ENCODE assay signal across 15 cellular contexts in genomic region chr7:116571037-116571436, GRCh38. TPM values are rescaled to one million over a fixed set of nuclear protein-coding genes. Genes with fewer than 3 reads are reported as not detected.
A peak's percentile ranks its signal among the peaks of the same experiment; 100 is the strongest.
DNase-seq lines count a peak whose midpoint lies in the region; ATAC-seq and TF ChIP-seq lines count a peak whose summit lies in the region.
"Had no signal": no experiment of that assay in that cellular context is flagged by ENCODE, and none has a peak within 500 bp of the region (broad histone marks: within the 10 kb centered on the region; RNA-seq: fewer than 3 reads in every experiment).

No MANE protein-coding gene starts in this region.

- H2AFZ ChIP-seq in IMR-90 (replicated peaks; ENCODE audit: low read length, poor library complexity) (no peak overlapping the region), mammary epithelial cell (ENCODE audit: low read depth, low read length) (no peak overlapping the region)

- H2AK5ac ChIP-seq in IMR-90 (ENCODE audit: low read depth, low read length), result no peak overlapping the region

- POLR2A ChIA-PET in IMR-90 (lab: Charles Lee; ENCODE audit: unreplicated experiment), result interaction anchor here (0.6 kb wide), 1 partner anchor 233 kb away, joined by 4 read pairs; no protein-coding TSS in a partner anchor

- peak overlapping the region; percentile 100 for H4K91ac ChIP-seq in IMR-90 (ENCODE audit: insufficient read depth, low read depth, low read length)

- TF ChIP-seq CTCF in IMR-90 (conservative IDR thresholded peaks at IDR 0.05; ENCODE audit: low read depth, low read length) (no peak), mammary epithelial cell (conservative IDR thresholded peaks at IDR 0.05 in 1 of 2, IDR thresholded peaks at IDR 0.05 in 1 of 2; ENCODE audit: extremely low read depth in 1 of 2, insufficient read depth in 1 of 2, low read depth in 1 of 2, low read length in 2 of 2) (no peak)

- peaks cover 11% of the 10 kb centered on the region for H3K9me1 ChIP-seq in IMR-90 (ENCODE audit: insufficient read depth, low read length)

- CTCF ChIA-PET in IMR-90 (lab: Yijun Ruan, JAX) (interaction anchor here (0.6 to 1.1 kb wide), 4 partner anchors 11 to 364 kb away, joined by 3 to 4 read pairs (median 4); no protein-coding TSS in a partner anchor), mammary epithelial cell (lab: Charles Lee; ENCODE audit: low non-redundant PET) (interaction anchor here (0.6 kb wide), 1 partner anchor 24 kb away, joined by 6 read pairs; no protein-coding TSS in a partner anchor)

- no peaks in the 10 kb centered on the region for H3K79me2 ChIP-seq in mammary epithelial cell (ENCODE audit: insufficient read depth, low read length)

- in situ Hi-C loops in IMR-90 (cut with MboI; ENCODE audit: low sequenced_read_pairs), result no loop called here
- in situ Hi-C loops in mammary epithelial cell (cut with MboI; ENCODE audit: low sequenced_read_pairs in 2 of 2), result loop anchor here in 1 of 2 donors (10.0 kb wide), 1 partner anchor 396 kb away; no protein-coding TSS in a partner anchor

- H3K4me1 ChIP-seq in IMR-90 (ENCODE audit: control insufficient read depth, insufficient read depth, low read length) (peaks cover 15% of the 10 kb centered on the region), mammary epithelial cell (ENCODE audit: insufficient read depth, low read length) (peaks cover 35% of the 10 kb centered on the region)

- DNase-seq in AG08395 (ENCODE audit: low spot score), result peak; percentile 54
- DNase-seq in IMR-90, result peak; percentile 93
- DNase-seq in mammary epithelial cell, result peak; percentile 77
- DNase-seq in lung microvascular endothelial cell (ENCODE audit: low read depth in 2 of 2), result peak; percentile 75 to 85
- no peak for DNase-seq in germinal center (ENCODE audit: low spot score)
- DNase-seq in NCI-H1105 (lab: John Stamatoyannopoulos, UW), result no peak
- no peak for DNase-seq in Right ventricle myocardium superior
- DNase-seq: C1 segment of cervical spinal cord, islet precursor cell, NCI-H1092, NCI-H524 treated with DMSO at 0.1 percent for 48 hours had no signal

- H3K4me3 ChIP-seq in IMR-90 (ENCODE audit: insufficient read depth, low read depth, low read length), result no peak overlapping the region
- H3K4me3 ChIP-seq in mammary epithelial cell (replicated peaks in 1 of 3; ENCODE audit: insufficient read depth in 1 of 3, low read depth in 2 of 3, low read length in 3 of 3), result peak overlapping the region in 1 of 3 experiments; percentile 18

- BruUV-seq in IMR-90 (replicated peaks; lab: Mats Ljungman, UMichigan) (no TSS peak), mammary epithelial cell (replicated peaks; lab: Mats Ljungman, UMichigan) (no TSS peak)

- H2BK20ac ChIP-seq in IMR-90 (ENCODE audit: low read depth, low read length), result peak overlapping the region; percentile 78

- H3K27ac ChIP-seq in IMR-90 (ENCODE audit: insufficient read depth, low read length), result peak overlapping the region; percentile 58; the same call in 1 of the 2 replicates
- peak overlapping the region; percentile 91 for H3K27ac ChIP-seq in mammary epithelial cell (ENCODE audit: insufficient read depth, low read depth, low read length)

- ATAC-seq in IMR-90 (ENCODE audit: low read depth) (peak; percentile 30), HG02588 (IDR thresholded peaks at IDR 0.05; ENCODE audit: unreplicated experiment) (no peak), Right ventricle myocardium superior (ENCODE audit: poor library complexity) (no peak)
- ATAC-seq: natural killer cell treated with Interleukin-12 subunit alpha and Interleukin-12 subunit beta and Interleukin-15 and Interleukin-18, amount 100 ng/mL, for 72 hours; sciatic nerve; WTC11 had no signal

- H3K27me3 ChIP-seq in IMR-90 (ENCODE audit: control insufficient read depth, insufficient read depth, low read length) (no peaks in the 10 kb centered on the region), mammary epithelial cell (ENCODE audit: insufficient read depth, low read length) (no peaks in the 10 kb centered on the region)

- H3K4ac ChIP-seq in IMR-90 (ENCODE audit: low read depth, low read length), result peak overlapping the region; percentile 96; the same call in 1 of the 2 replicates

- H3K79me1 ChIP-seq in IMR-90 (ENCODE audit: low read depth in 1 of 2, low read length in 2 of 2), result peaks cover 4 to 17% of the 10 kb centered on the region in 2 experiments; a peak in 2 of 4 replicates

- H3K9ac ChIP-seq in IMR-90 (ENCODE audit: low read depth, low read length) (peak overlapping the region; percentile 3; the same call in 1 of the 2 replicates), mammary epithelial cell (ENCODE audit: insufficient read depth, low read length) (no peak overlapping the region)

- H3K4me2 ChIP-seq in IMR-90 (ENCODE audit: low read depth, low read length) (peak overlapping the region; percentile 72; the same call in 1 of the 2 replicates), mammary epithelial cell (ENCODE audit: insufficient read depth, low read depth, low read length) (peak overlapping the region; percentile 74)

- TF ChIP-seq RAD21 in IMR-90 (IDR thresholded peaks at IDR 0.05; ENCODE audit: low read length), result no peak

- WGBS in IMR-90 (ENCODE audit: extremely low coverage in 2 of 2, insufficient read length in 1 of 2), 2 experiments, result no CpG with 5 or more reads among the region's 1 CpG
- WGBS in mammary epithelial cell (ENCODE audit: low coverage, missing lambda C conversion rate), result 0% methylated on average over 1 of the region's 1 CpG

- H3K23ac ChIP-seq in IMR-90 (ENCODE audit: low read depth, low read length), result peak overlapping the region; percentile 51; the same call in 1 of the 2 replicates

- H3K56ac ChIP-seq in IMR-90 (ENCODE audit: extremely low read depth, insufficient read depth, low read length), result peak overlapping the region; percentile 80

- peak overlapping the region; percentile 55 for H3K18ac ChIP-seq in IMR-90 (ENCODE audit: low read depth, low read length)

- peak overlapping the region; percentile 86; the same call in 2 of the 3 replicates for H2BK15ac ChIP-seq in IMR-90 (ENCODE audit: low read depth, low read length)

- H4K20me1 ChIP-seq in IMR-90 (ENCODE audit: insufficient read depth, low read length) (no peaks in the 10 kb centered on the region), mammary epithelial cell (ENCODE audit: insufficient read depth, low read length) (no peaks in the 10 kb centered on the region)

- peak overlapping the region; percentile 91 for H2BK5ac ChIP-seq in IMR-90 (ENCODE audit: low read depth, low read length, poor library complexity, severe bottlenecking)

- H2BK120ac ChIP-seq in IMR-90 (ENCODE audit: low read depth, low read length), result peak overlapping the region; percentile 100

- H3K14ac ChIP-seq in IMR-90 (replicated peaks; ENCODE audit: low read depth, low read length), result peak overlapping the region; percentile 50

- no peak for TF ChIP-seq POLR2A in IMR-90 (IDR thresholded peaks at IDR 0.05; ENCODE audit: low read depth, low read length)

- peak overlapping the region; percentile 83 to 97; a peak in 3 of 4 replicates for H4K8ac ChIP-seq in IMR-90 (ENCODE audit: low read depth in 2 of 2, low read length in 2 of 2)

- peak overlapping the region; percentile 88; the same call in 1 of the 2 replicates for H4K5ac ChIP-seq in IMR-90 (ENCODE audit: low read depth, low read length)

- dilution Hi-C loops in IMR-90 (cut with HindIII; ENCODE audit: low sequenced_read_pairs, unreplicated experiment) (no loop called here), mammary epithelial cell (cut with HindIII; ENCODE audit: low sequenced_read_pairs) (loop anchor here (5.0 kb wide), 1 partner anchor 61 kb away; no protein-coding TSS in a partner anchor)

- no peak overlapping the region for H2AK9ac ChIP-seq in IMR-90 (replicated peaks; ENCODE audit: low read depth, low read length, poor library complexity)

- intact Hi-C loops in IMR-90 (cut with micrococcal nuclease), result no loop called here
- intact Hi-C loops in mammary epithelial cell (cut with micrococcal nuclease), result no loop called here
- intact Hi-C loops in Right ventricle myocardium superior (cut with DNase I), result no loop called here

- H3K36me3 ChIP-seq in IMR-90 (ENCODE audit: control insufficient read depth, insufficient read depth, low read length) (no peaks in the 10 kb centered on the region), mammary epithelial cell (ENCODE audit: insufficient read depth, low read length) (no peaks in the 10 kb centered on the region)

- H3K9me3 ChIP-seq in IMR-90 (ENCODE audit: control insufficient read depth, insufficient read depth, low read length) (no peaks in the 10 kb centered on the region), mammary epithelial cell (replicated peaks; ENCODE audit: insufficient read depth, low read length) (no peaks in the 10 kb centered on the region)

TF ChIP-seq in IMR-90, 13 proteins besides CTCF, POLR2A, EP300 and RAD21:
- TF ChIP-seq CHD1 (IDR thresholded peaks at IDR 0.05; ENCODE audit: low read depth, low read length), result no peak
- peak; percentile 62; the same call in 1 of the 2 replicates for TF ChIP-seq FOS (IDR thresholded peaks at IDR 0.05; ENCODE audit: low read depth, low read length)
- TF ChIP-seq NFE2L2 (IDR thresholded peaks at IDR 0.05; ENCODE audit: low read depth, low read length), result no peak

RNA-seq across cellular contexts. Expression of gene CAV1, which starts 46.2 kb away (rescaled TPM):
- 1,496 and 1,592 TPM in 2 replicates for total RNA-seq in IMR-90 (2012; rRNA removed)
- 1,549 and 1,808 TPM in 2 replicates for polyA plus RNA-seq in IMR-90 (2012; rRNA removed)
- 1,102 and 4,328 TPM in 2 replicates for polyA plus RNA-seq in IMR-90 (2012; cell fraction: cytosol; rRNA removed)
- 319 and 633 TPM in 2 replicates for polyA plus RNA-seq in IMR-90 (2012; cell fraction: nucleus; rRNA removed; ENCODE audit: low replicate concordance)
- 100 to 1,000 TPM; 485 to 894 TPM for total RNA-seq in mammary epithelial cell
- 1,604 TPM for polyA plus RNA-seq in mammary epithelial cell
- 2,169 TPM for polyA minus RNA-seq in mammary epithelial cell
- 585 and 1,079 TPM in 2 replicates for total RNA-seq in lung microvascular endothelial cell
- total RNA-seq in Right ventricle myocardium superior, result 300 TPM
- total RNA-seq: natural killer cell treated with Interleukin-12 subunit alpha and Interleukin-12 subunit beta and Interleukin-15 and Interleukin-18, amount 100 ng/mL, for 72 hours had no signal

Comparison
In these comparisons a context has a peak if more than half of its experiments do, and no peak if none do; other contexts are left out.
1. DNase-seq: peak in AG08395 (single experiment), IMR-90 (single experiment), mammary epithelial cell (single experiment) and lung microvascular endothelial cell (2 of 2); none in germinal center (single experiment), NCI-H1105 (single experiment) and Right ventricle myocardium superior (single experiment).